ENCODE assay signal across 15 cellular contexts in the genomic region with DNA sequence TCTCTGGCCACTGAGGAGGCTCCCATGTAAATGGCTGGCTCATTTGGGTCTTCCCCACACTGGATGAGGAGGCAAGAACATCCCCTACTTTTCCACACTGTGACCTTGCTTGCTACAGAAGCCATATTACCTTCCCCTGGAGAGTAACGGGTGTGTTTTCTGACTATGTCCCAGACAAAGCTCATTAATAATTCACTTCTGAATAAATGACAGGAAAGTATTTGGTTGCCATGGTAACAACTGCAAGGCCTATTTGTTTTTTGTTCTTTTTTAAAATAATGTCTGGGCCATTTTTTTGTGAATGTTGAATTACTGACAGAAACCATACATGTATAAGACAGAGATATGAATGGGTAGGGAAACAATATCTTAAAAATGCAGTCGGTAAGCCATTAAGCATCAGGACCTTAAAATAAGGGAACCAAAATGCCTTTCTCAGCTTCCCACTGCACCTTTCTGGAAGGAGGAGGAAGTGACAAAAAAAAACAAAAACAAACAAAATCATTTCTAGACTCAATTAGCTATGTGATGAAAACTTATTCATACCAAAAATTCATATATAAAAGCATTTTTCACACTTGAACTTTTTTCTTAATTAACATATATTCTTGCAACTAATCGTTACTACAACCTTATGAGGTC. TPM values are rescaled to one million over a fixed set of nuclear protein-coding genes. Genes with fewer than 3 reads are reported as not detected.
DNase-seq lines count a peak whose midpoint lies in the region; ATAC-seq, FAIRE-seq and TF ChIP-seq lines count a peak whose summit lies in the region.
"Had no signal": no experiment of that assay in that cellular context is flagged by ENCODE, and none has a peak within 500 bp of the region (broad histone marks: within the 10 kb centered on the region; RNA-seq: fewer than 3 reads in every experiment).

No MANE protein-coding gene starts in this region.

- DNase-seq in A549 (ENCODE audit: low read depth in 1 of 2, low spot score in 1 of 2) (peak in 1 of 2 experiments; percentile 41), ascending aorta (ENCODE audit: low spot score in 2 of 2) (no peak), iris pigment epithelial cell (ENCODE audit: low read depth) (peak; percentile 38), foreskin melanocyte (no peak), Kasumi-1 (lab: John Stamatoyannopoulos, UW) (no peak), SHP77 treated with DMSO at 0.1 percent for 48 hours (lab: John Stamatoyannopoulos, UW) (no peak), NCI-H2107 (lab: John Stamatoyannopoulos, UW) (no peak)
- DNase-seq: activated T-cell treated with anti-CD3 and anti-CD28 coated beads, Interleukin-2, amount 50 U/mL, for 4 hours; HFFc6; NCI-H82; right cardiac atrium; stimulated activated naive CD8-positive, alpha-beta T cell treated with anti-CD3 and anti-CD28 coated beads, Interleukin-15, amount 100 ng/mL, for 72 hours had no signal

- H3K4me1 ChIP-seq in A549 (peaks cover 42% of the 10 kb centered on the region), ascending aorta (peaks cover 4 to 28% of the 10 kb centered on the region in 2 donors)

- TF ChIP-seq POLR2A in A549 (IDR thresholded peaks at IDR 0.05; ENCODE audit: low read length): no peak

- POLR2A ChIA-PET in A549 (lab: Yijun Ruan, JAX): no interaction called here

- H3K27me3 ChIP-seq in ascending aorta: no peaks in the 10 kb centered on the region
- H3K27me3 ChIP-seq: cardiac muscle cell had no signal

- no peak for TF ChIP-seq EP300 in A549 (IDR thresholded peaks at IDR 0.05)

- TF ChIP-seq CTCF in A549 (IDR thresholded peaks at IDR 0.05) (no peak), GM12872 (IDR thresholded peaks at IDR 0.05; ENCODE audit: insufficient read depth, low read depth, low read length) (peak; percentile 50; the same call in 2 of the 3 replicates), ascending aorta (IDR thresholded peaks at IDR 0.05) (no peak)

- no peak for TF ChIP-seq RAD21 in A549 (conservative IDR thresholded peaks at IDR 0.05 in 1 of 2, IDR thresholded peaks at IDR 0.05 in 1 of 2)

- H3K4me3 ChIP-seq in A549: no peak overlapping the region
- H3K4me3 ChIP-seq in ascending aorta: no peak overlapping the region
- H3K4me3 ChIP-seq: cardiac muscle cell, SK-N-MC had no signal

- H3K36me3 ChIP-seq in ascending aorta: no peaks in the 10 kb centered on the region
- H3K36me3 ChIP-seq: cardiac muscle cell had no signal

- FAIRE-seq in A549 (lab: Jason Lieb, UNC): no peak

- H3K27ac ChIP-seq in A549: peak overlapping the region; percentile 10 to 66; a peak in 3 of 6 replicates
- peak overlapping the region; percentile 47 to 55 for H3K27ac ChIP-seq in ascending aorta
- H3K27ac ChIP-seq: cardiac muscle cell, SK-N-MC had no signal

- H3K9me3 ChIP-seq in A549: 0 out of 3 replicates have a peak, but pooled peaks cover 4% of the 10 kb centered on the region
- no peaks in the 10 kb centered on the region for H3K9me3 ChIP-seq in ascending aorta

- ATAC-seq in A549: no peak
- ATAC-seq: activated T-cell treated with anti-CD3 and anti-CD28 coated beads, Interleukin-2, amount 50 U/mL, for 4 hours; stimulated activated naive CD8-positive, alpha-beta T cell treated with anti-CD3 and anti-CD28 coated beads, Interleukin-15, amount 100 ng/mL, for 72 hours had no signal

- CTCF ChIA-PET in A549 (lab: Yijun Ruan, JAX): interaction anchor here (1.1 to 1.6 kb wide), 4 partner anchors 14 to 462 kb away, joined by 3 to 4 read pairs (median 3); no protein-coding TSS in a partner anchor

- peak overlapping the region; percentile 26 for H3K4me2 ChIP-seq in A549

- WGBS in A549 (ENCODE audit: missing lambda C conversion rate): 66% methylated on average over 3 of the region's 3 CpGs

- intact Hi-C loops in ascending aorta (cut with DNase I): loop anchor here (2.0 to 5.0 kb wide), 2 partner anchors 21 to 285 kb away; no protein-coding TSS in a partner anchor

TF ChIP-seq in A549, 52 proteins besides CTCF, POLR2A, EP300 and RAD21:
- no peak for TF ChIP-seq FOSL2 (IDR thresholded peaks at IDR 0.05)
- no peak for TF ChIP-seq FOSL2 (CRISPR knock-in tag; IDR thresholded peaks at IDR 0.05)
- no peak for TF ChIP-seq RCOR1 (IDR thresholded peaks at IDR 0.05; ENCODE audit: low read depth, low read length)
- TF ChIP-seq, protein P1, sequence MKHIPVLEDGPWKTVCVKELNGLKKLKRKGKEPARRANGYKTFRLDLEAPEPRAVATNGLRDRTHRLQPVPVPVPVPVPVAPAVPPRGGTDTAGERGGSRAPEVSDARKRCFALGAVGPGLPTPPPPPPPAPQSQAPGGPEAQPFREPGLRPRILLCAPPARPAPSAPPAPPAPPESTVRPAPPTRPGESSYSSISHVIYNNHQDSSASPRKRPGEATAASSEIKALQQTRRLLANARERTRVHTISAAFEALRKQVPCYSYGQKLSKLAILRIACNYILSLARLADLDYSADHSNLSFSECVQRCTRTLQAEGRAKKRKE (CRISPR knock-in tag; IDR thresholded peaks at IDR 0.05; ENCODE audit: low read depth): no peak
- no peak for TF ChIP-seq HDAC2 (IDR thresholded peaks at IDR 0.05)
- TF ChIP-seq KDM5A (IDR thresholded peaks at IDR 0.05): no peak
- TF ChIP-seq CBX8 (IDR thresholded peaks at IDR 0.05): no peak
- TF ChIP-seq RNF2 (IDR thresholded peaks at IDR 0.05; ENCODE audit: borderline replicate concordance, low read depth): no peak
- TF ChIP-seq ZSCAN20 (CRISPR knock-in tag; IDR thresholded peaks at IDR 0.05): no peak
- no peak for TF ChIP-seq EHMT2 (IDR thresholded peaks at IDR 0.05; ENCODE audit: low read depth)
- TF ChIP-seq CHD4 (IDR thresholded peaks at IDR 0.05; ENCODE audit: borderline replicate concordance): no peak
- no peak for TF ChIP-seq POLR2AphosphoS2 (conservative IDR thresholded peaks at IDR 0.05; ENCODE audit: low read length)
- TF ChIP-seq, protein P2, sequence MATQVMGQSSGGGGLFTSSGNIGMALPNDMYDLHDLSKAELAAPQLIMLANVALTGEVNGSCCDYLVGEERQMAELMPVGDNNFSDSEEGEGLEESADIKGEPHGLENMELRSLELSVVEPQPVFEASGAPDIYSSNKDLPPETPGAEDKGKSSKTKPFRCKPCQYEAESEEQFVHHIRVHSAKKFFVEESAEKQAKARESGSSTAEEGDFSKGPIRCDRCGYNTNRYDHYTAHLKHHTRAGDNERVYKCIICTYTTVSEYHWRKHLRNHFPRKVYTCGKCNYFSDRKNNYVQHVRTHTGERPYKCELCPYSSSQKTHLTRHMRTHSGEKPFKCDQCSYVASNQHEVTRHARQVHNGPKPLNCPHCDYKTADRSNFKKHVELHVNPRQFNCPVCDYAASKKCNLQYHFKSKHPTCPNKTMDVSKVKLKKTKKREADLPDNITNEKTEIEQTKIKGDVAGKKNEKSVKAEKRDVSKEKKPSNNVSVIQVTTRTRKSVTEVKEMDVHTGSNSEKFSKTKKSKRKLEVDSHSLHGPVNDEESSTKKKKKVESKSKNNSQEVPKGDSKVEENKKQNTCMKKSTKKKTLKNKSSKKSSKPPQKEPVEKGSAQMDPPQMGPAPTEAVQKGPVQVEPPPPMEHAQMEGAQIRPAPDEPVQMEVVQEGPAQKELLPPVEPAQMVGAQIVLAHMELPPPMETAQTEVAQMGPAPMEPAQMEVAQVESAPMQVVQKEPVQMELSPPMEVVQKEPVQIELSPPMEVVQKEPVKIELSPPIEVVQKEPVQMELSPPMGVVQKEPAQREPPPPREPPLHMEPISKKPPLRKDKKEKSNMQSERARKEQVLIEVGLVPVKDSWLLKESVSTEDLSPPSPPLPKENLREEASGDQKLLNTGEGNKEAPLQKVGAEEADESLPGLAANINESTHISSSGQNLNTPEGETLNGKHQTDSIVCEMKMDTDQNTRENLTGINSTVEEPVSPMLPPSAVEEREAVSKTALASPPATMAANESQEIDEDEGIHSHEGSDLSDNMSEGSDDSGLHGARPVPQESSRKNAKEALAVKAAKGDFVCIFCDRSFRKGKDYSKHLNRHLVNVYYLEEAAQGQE (IDR thresholded peaks at IDR 0.05): no peak
- TF ChIP-seq SREBF2 (IDR thresholded peaks at IDR 0.05): no peak
- no peak for TF ChIP-seq TFCP2L1 (CRISPR knock-in tag; IDR thresholded peaks at IDR 0.05)
- no peak for TF ChIP-seq MYC (IDR thresholded peaks at IDR 0.05; ENCODE audit: borderline replicate concordance, low read length)
- no peak for TF ChIP-seq HOXA7 (CRISPR knock-in tag; IDR thresholded peaks at IDR 0.05)
- no peak for TF ChIP-seq MAFK (IDR thresholded peaks at IDR 0.05; ENCODE audit: partially characterized antibody)
- no peak for TF ChIP-seq HOXB13 (CRISPR knock-in tag; IDR thresholded peaks at IDR 0.05; ENCODE audit: low read depth)
- TF ChIP-seq CHD2 (IDR thresholded peaks at IDR 0.05; ENCODE audit: low read length, partially characterized antibody): no peak
TF ChIP-seq in A549: peak in this region for 0.

RNA-seq across cellular contexts. Expression of a gene that starts 31.9 kb away (rescaled TPM):
- polyA plus RNA-seq in A549 (2011; rRNA removed): 0.14 and 0.16 TPM in 2 replicates
- polyA plus RNA-seq in A549 (2012; cell fraction: cytosol; rRNA removed): not detected in 2 replicates
- polyA plus RNA-seq in A549 (2012; cell fraction: nucleus; rRNA removed): not detected in 2 replicates
- 0.01 to 0.18 TPM (median 0.07 TPM) in 3 replicates for polyA plus RNA-seq in A549 (2017; fragmentation: RNase III; extraction: RNeasy Plus Mini Kit Qiagen cat#74134 plus additional on column Dnase treatment)
- 0.87 and 0.88 TPM in 2 replicates for polyA minus RNA-seq in A549 (2011; rRNA and poly(A)+ RNA removed)
- 0.32 TPM for total RNA-seq in ascending aorta
